Comparison of ENCODE assay signal across 9 cellular contexts in genomic region chr4:6941796-6942195, GRCh38. TPM values are rescaled to one million over a fixed set of nuclear protein-coding genes. Genes with fewer than 3 reads are reported as not detected.
DNase-seq lines count a peak whose midpoint lies in the region; FAIRE-seq and TF ChIP-seq lines count a peak whose summit lies in the region.
"Had no signal": no experiment of that assay in that cellular context is flagged by ENCODE, and none has a peak within 500 bp of the region (broad histone marks: within the 10 kb centered on the region; RNA-seq: fewer than 3 reads in every experiment).

No MANE protein-coding gene starts in this region.

- H3K79me2 ChIP-seq in KMS-11 (ENCODE audit: insufficient read depth, low read depth) (peaks cover 7% of the 10 kb centered on the region; the same call in 1 of the 2 replicates), osteoblast (ENCODE audit: insufficient read depth, low read length) (peaks cover 7% of the 10 kb centered on the region)

- H3K9me3 ChIP-seq in osteoblast (ENCODE audit: low read depth, low read length), result no peaks in the 10 kb centered on the region

- H3K36me3 ChIP-seq in KMS-11 (ENCODE audit: insufficient read depth) (no peaks in the 10 kb centered on the region), osteoblast (ENCODE audit: insufficient read depth, low read length) (no peaks in the 10 kb centered on the region)

- DNase-seq in GM12865 (ENCODE audit: low read depth) (peak; percentile 19), caudate nucleus (lab: John Stamatoyannopoulos, UW) (no peak), osteoblast (ENCODE audit: insufficient read length, low spot score, missing footprints) (no peak), GF-D8 (lab: John Stamatoyannopoulos, UW) (no peak), mesenteric fat pad (ENCODE audit: low spot score) (no peak), D721Med (ENCODE audit: insufficient read length, low spot score) (no peak), islet precursor cell (no peak)

- no peaks in the 10 kb centered on the region for H3K27me3 ChIP-seq in KMS-11 (ENCODE audit: insufficient read depth, low read depth)
- H3K27me3 ChIP-seq in osteoblast (ENCODE audit: insufficient read depth, low read length), result no peaks in the 10 kb centered on the region

- peak overlapping the region; percentile 92 for H3K4me2 ChIP-seq in KMS-11
- peak overlapping the region; percentile 58 for H3K4me2 ChIP-seq in osteoblast (ENCODE audit: insufficient read depth, low read length)

- H4K20me1 ChIP-seq in KMS-11 (ENCODE audit: insufficient read depth), result no peaks in the 10 kb centered on the region
- no peaks in the 10 kb centered on the region for H4K20me1 ChIP-seq in osteoblast (ENCODE audit: insufficient read depth, low read length)

- FAIRE-seq in D721Med (lab: Jason Lieb, UNC), result no peak
- FAIRE-seq: urothelium cell line had no signal

- H3K4me1 ChIP-seq in KMS-11 (ENCODE audit: low read depth, poor library complexity, severe bottlenecking) (peaks cover 52% of the 10 kb centered on the region), osteoblast (ENCODE audit: insufficient read depth, low read length) (peaks cover 19% of the 10 kb centered on the region)

- TF ChIP-seq CTCF in GM12865 (IDR thresholded peaks at IDR 0.05; ENCODE audit: insufficient read depth, low read depth, low read length, missing control alignments) (no peak), KMS-11 (conservative IDR thresholded peaks at IDR 0.05; ENCODE audit: low read depth, low read length) (no peak), osteoblast (IDR thresholded peaks at IDR 0.05; ENCODE audit: extremely low read depth, low read depth, low read length) (no peak), D721Med (IDR thresholded peaks at IDR 0.05; ENCODE audit: insufficient read depth, missing control alignments) (no peak)

- peak overlapping the region; percentile 9; the same call in 1 of the 2 replicates for H3K9ac ChIP-seq in KMS-11

- peak overlapping the region; percentile 82 for H3K27ac ChIP-seq in KMS-11
- peak overlapping the region; percentile 5 for H3K27ac ChIP-seq in caudate nucleus (ENCODE audit: low read depth, low read length)
- H3K27ac ChIP-seq in osteoblast (ENCODE audit: low read depth, low read length), result peak overlapping the region; percentile 27

- H2AFZ ChIP-seq in KMS-11 (ENCODE audit: low read depth), result no peak overlapping the region
- H2AFZ ChIP-seq in osteoblast (ENCODE audit: low read length), result peak overlapping the region; percentile 0

- H3K4me3 ChIP-seq in GM12865 (ENCODE audit: low read depth, low read length) (no peak overlapping the region; the same call in 1 of the 2 replicates), KMS-11 (IDR thresholded peaks at IDR 0.05; ENCODE audit: insufficient read depth, low read depth, low read length) (peak overlapping the region; percentile 25), osteoblast (ENCODE audit: insufficient read depth, low read length) (peak overlapping the region; percentile 3)

RNA-seq across cellular contexts. Expression of gene TBC1D14, which starts 32.2 kb away (rescaled TPM):
- 39.4 and 42.1 TPM in 2 replicates for total RNA-seq in osteoblast
- total RNA-seq in mesenteric fat pad, result 54.3 TPM

Comparison
In these comparisons a context has a peak if more than half of its experiments do, and no peak if none do; other contexts are left out.
1. H3K27ac ChIP-seq: peak in every context shown above with its lines; median percentile 82 in KMS-11; 27 in osteoblast; 5 in caudate nucleus.